ENCODE assay signal across 11 cellular contexts in genomic region chr9:95736370-95736769, GRCh38.
DNase-seq lines count a peak whose midpoint lies in the region; ATAC-seq and TF ChIP-seq lines count a peak whose summit lies in the region.
"Had no signal": no experiment of that assay in that cellular context is flagged by ENCODE, and none has a peak within 500 bp of the region (broad histone marks: within the 10 kb centered on the region; RNA-seq: fewer than 3 reads in every experiment).

No MANE protein-coding gene starts in this region.

- no peak overlapping the region for H3K23ac ChIP-seq in mesendoderm (ENCODE audit: low read length)

- no peak overlapping the region for H3K27ac ChIP-seq in HL-60 (replicated peaks)
- H3K27ac ChIP-seq in mesendoderm (ENCODE audit: low read depth, low read length), result no peak overlapping the region

- H4K5ac ChIP-seq in mesendoderm (ENCODE audit: low read length), result no peak overlapping the region

- no peak overlapping the region for H2BK120ac ChIP-seq in mesendoderm (ENCODE audit: low read depth, low read length)

- no peak overlapping the region for H3K56ac ChIP-seq in mesendoderm (ENCODE audit: low read length)

- H3K4ac ChIP-seq in mesendoderm (ENCODE audit: low read depth, low read length), result no peak overlapping the region

- no peaks in the 10 kb centered on the region for H3K4me1 ChIP-seq in mesendoderm (ENCODE audit: control insufficient read depth, low read depth, low read length)

- TF ChIP-seq CTCF in HL-60 (IDR thresholded peaks at IDR 0.05; ENCODE audit: insufficient read depth, low read length) (peak; percentile 20), WI38 (IDR thresholded peaks at IDR 0.05; ENCODE audit: low read depth, low read length) (peak; percentile 44)

- H3K18ac ChIP-seq in mesendoderm (ENCODE audit: low read length), result no peak overlapping the region

- no peak overlapping the region for H3K4me3 ChIP-seq in HL-60 (replicated peaks; ENCODE audit: insufficient read depth, low read length)
- H3K4me3 ChIP-seq in WI38 (ENCODE audit: low read depth, low read length), result no peak overlapping the region
- no peak overlapping the region for H3K4me3 ChIP-seq in mesendoderm (ENCODE audit: low read length)

- no peaks in the 10 kb centered on the region for H3K79me1 ChIP-seq in mesendoderm (ENCODE audit: low read length)

- no CpG with 5 or more reads among the region's 5 CpGs for WGBS in mesendoderm (ENCODE audit: extremely low coverage, insufficient coverage, low lambda C conversion rate)

- no peaks in the 10 kb centered on the region for H3K36me3 ChIP-seq in mesendoderm (ENCODE audit: control insufficient read depth, insufficient read depth, low read length)

- H4K8ac ChIP-seq in mesendoderm (ENCODE audit: low read depth, low read length), result no peak overlapping the region

- H3K27me3 ChIP-seq in HL-60 (ENCODE audit: insufficient read depth, poor library complexity, severe bottlenecking) (no peaks in the 10 kb centered on the region), mesendoderm (ENCODE audit: insufficient read depth, low read length, poor library complexity) (no peaks in the 10 kb centered on the region)

- no peak overlapping the region for H3K4me2 ChIP-seq in mesendoderm (ENCODE audit: low read length)

- H2BK5ac ChIP-seq in mesendoderm (ENCODE audit: low read length), result no peak overlapping the region

- ATAC-seq in GM19452 (IDR thresholded peaks at IDR 0.05; ENCODE audit: unreplicated experiment), result no peak
- ATAC-seq: activated CD4-positive, CD25-positive, alpha-beta regulatory T cell treated with anti-CD3 and anti-CD28 coated beads, Interleukin-2, amount 50 U/mL, for 24 hours had no signal

- DNase-seq in Daoy (ENCODE audit: low read depth), result peak; percentile 27
- DNase-seq in HL-60 (ENCODE audit: low read depth in 1 of 2, low spot score in 1 of 2), result no peak
- peak; percentile 72 for DNase-seq in mesendoderm
- DNase-seq in NCI-H510A treated with DMSO at 0.1 percent for 48 hours (lab: John Stamatoyannopoulos, UW), result no peak
- no peak for DNase-seq in GDM1 (lab: John Stamatoyannopoulos, UW)
- DNase-seq in NK-92 (lab: John Stamatoyannopoulos, UW; ENCODE audit: unreplicated experiment), result no peak
- DNase-seq: anterior cingulate cortex; naive thymus-derived CD8-positive, alpha-beta T cell had no signal

- no peak overlapping the region for H2AK5ac ChIP-seq in mesendoderm (ENCODE audit: low read length)

- no peak overlapping the region for H3K9ac ChIP-seq in mesendoderm (ENCODE audit: low read length)

- no peaks in the 10 kb centered on the region for H3K79me2 ChIP-seq in mesendoderm (ENCODE audit: control insufficient read depth, insufficient read depth, low read length)

- no peak overlapping the region for H2BK15ac ChIP-seq in mesendoderm (replicated peaks; ENCODE audit: low read depth)

Comparison
In these comparisons a context has a peak if more than half of its experiments do, and no peak if none do; other contexts are left out.
1. DNase-seq: peak in Daoy (single experiment) and mesendoderm (single experiment); none in HL-60 (0 of 2), NCI-H510A treated with DMSO at 0.1 percent for 48 hours (single experiment), GDM1 (single experiment) and NK-92 (single experiment).